Comparison of ENCODE assay signal across 8 cellular contexts in the genomic region with DNA sequence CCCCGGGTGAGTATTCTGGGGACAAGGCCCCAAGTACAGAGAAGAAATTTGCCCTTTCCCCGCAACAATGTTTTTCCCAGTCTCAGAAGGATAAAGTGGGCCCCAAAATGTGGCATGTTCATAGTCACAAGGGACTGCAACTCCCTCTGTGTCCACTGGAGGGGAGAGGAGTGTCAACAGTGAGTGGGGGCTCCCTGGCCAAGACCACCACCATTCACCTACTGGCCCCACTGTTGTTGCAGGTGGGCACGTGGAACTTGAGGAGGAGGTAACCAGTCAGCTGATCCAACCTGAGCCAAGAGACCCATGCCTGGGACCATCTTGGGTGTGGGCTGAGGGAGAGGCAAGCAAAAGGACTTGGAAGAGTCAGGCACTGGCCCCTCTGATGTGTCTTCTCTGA. TPM values are rescaled to one million over a fixed set of nuclear protein-coding genes. Genes with fewer than 3 reads are reported as not detected.
DNase-seq lines count a peak whose midpoint lies in the region; ATAC-seq and TF ChIP-seq lines count a peak whose summit lies in the region.

No MANE protein-coding gene starts in this region.

- H3K9me3 Mint-ChIP-seq in Caco-2 (ENCODE audit: unreplicated experiment) = no peaks in the 10 kb centered on the region

- WGBS in GM23248 (ENCODE audit: low coverage in 1 of 2, low lambda C conversion rate in 2 of 2, missing lambda C conversion rate in 2 of 2), 2 experiments = 18 to 24% methylated on average over 3 of the region's 3 CpGs

- H3K4me2 ChIP-seq in GM23248 (ENCODE audit: unreplicated experiment) = peak overlapping the region; percentile 81

- peaks cover 59% of the 10 kb centered on the region for H3F3A ChIP-seq in GM23248 (ENCODE audit: insufficient read depth)

- H3K36me3 ChIP-seq in Caco-2 (ENCODE audit: control insufficient read depth, insufficient read depth, low read length) (peaks cover 3% of the 10 kb centered on the region), GM23248 (ENCODE audit: low read depth) (peaks cover 20% of the 10 kb centered on the region)

- peak in 1 of 2 experiments; percentile 43 for DNase-seq in Caco-2
- peak; percentile 73 for DNase-seq in GM23248
- peak; percentile 60 for DNase-seq in SK-N-DZ (ENCODE audit: low spot score)
- peak; percentile 36 for DNase-seq in cerebellum (ENCODE audit: low spot score)
- peak in 1 of 2 donors; percentile 35 for DNase-seq in left colon
- peak in 5 of 49 donors; percentile 4 to 25 (median 17) for DNase-seq in substantia nigra (lab: John Stamatoyannopoulos, UW)

- peaks cover 26% of the 10 kb centered on the region for H3K36me3 Mint-ChIP-seq in Caco-2 (ENCODE audit: insufficient read depth, unreplicated experiment)

- H3K4me3 Mint-ChIP-seq in Caco-2 (ENCODE audit: unreplicated experiment) = no peak overlapping the region

- peak overlapping the region; percentile 80 for H3K9ac ChIP-seq in GM23248

- H3K9me3 ChIP-seq in Caco-2 (no peaks in the 10 kb centered on the region), GM23248 (ENCODE audit: low read depth) (no peaks in the 10 kb centered on the region)

- in situ Hi-C loops in GM23248 (cut with MboI) = no loop called here

- peak; percentile 56 to 69 for TF ChIP-seq CTCF in Caco-2 (IDR thresholded peaks at IDR 0.05; ENCODE audit: insufficient read depth in 1 of 2, low read depth in 1 of 2, low read length in 1 of 2, severe bottlenecking in 1 of 2, unreplicated experiment in 1 of 2)

- H3K27ac Mint-ChIP-seq in Caco-2 (ENCODE audit: unreplicated experiment) = no peak overlapping the region

- no TSS peak for BruUV-seq in Caco-2 (replicated peaks; lab: Mats Ljungman, UMichigan)

- peaks cover 7% of the 10 kb centered on the region for H3K4me1 ChIP-seq in Caco-2
- H3K4me1 ChIP-seq in GM23248 (ENCODE audit: insufficient read depth) = peaks cover 14% of the 10 kb centered on the region

- H3K27ac ChIP-seq in GM23248 = peak overlapping the region; percentile 50
- peak overlapping the region; percentile 49 for H3K27ac ChIP-seq in substantia nigra (ENCODE audit: low read depth, low read length, poor library complexity, severe bottlenecking)

- H2AFZ ChIP-seq in GM23248 = peak overlapping the region; percentile 72

- no peaks in the 10 kb centered on the region for H3K27me3 Mint-ChIP-seq in Caco-2 (ENCODE audit: insufficient read depth, unreplicated experiment)

- H3K4me3 ChIP-seq in Caco-2 (ENCODE audit: low read depth, low read length) (peak overlapping the region; percentile 61), GM23248 (peak overlapping the region; percentile 74)

- POLR2A ChIA-PET in Caco-2 (lab: Charles Lee) = interaction anchor here (4.0 kb wide), 1 partner anchor 13 kb away, joined by 30 read pairs; a partner anchor contains a TSS

- no peaks in the 10 kb centered on the region for H4K20me1 ChIP-seq in GM23248 (ENCODE audit: insufficient read depth)

- CTCF ChIA-PET in Caco-2 (lab: Charles Lee) = interaction anchor here (0.6 to 6.5 kb wide), 9 partner anchors 12 to 174 kb away, joined by 3 to 136 read pairs (median 5); a partner anchor contains a TSS

- ATAC-seq in left colon (peak; percentile 57), HG02759 (IDR thresholded peaks at IDR 0.05; ENCODE audit: unreplicated experiment) (no peak), HG03520 (IDR thresholded peaks at IDR 0.05; ENCODE audit: unreplicated experiment) (no peak)

- no peaks in the 10 kb centered on the region for H3K4me1 Mint-ChIP-seq in Caco-2 (ENCODE audit: low read depth, unreplicated experiment)

- no peaks in the 10 kb centered on the region for H3K27me3 ChIP-seq in Caco-2 (replicated peaks; ENCODE audit: control insufficient read depth, insufficient read depth, low read length)
- H3K27me3 ChIP-seq in GM23248 (replicated peaks; ENCODE audit: insufficient read depth) = no peaks in the 10 kb centered on the region

- intact Hi-C loops in Caco-2 (cut with micrococcal nuclease; ENCODE audit: unreplicated experiment) (no loop called here), left colon (cut with DNase I, micrococcal nuclease) (no loop called here)

- no peaks in the 10 kb centered on the region for H3K79me2 ChIP-seq in GM23248 (ENCODE audit: insufficient read depth)

- H3K9me2 ChIP-seq in GM23248 (ENCODE audit: insufficient read depth) = no peaks in the 10 kb centered on the region

RNA-seq across cellular contexts. Expression of a gene that starts 0.8 kb away (rescaled TPM):
- total RNA-seq in Caco-2 (2022) (4.8 and 6.4 TPM in 2 replicates), cerebellum (4.5 TPM), left colon (1 to 10 TPM; 1.3 TPM)
- total RNA-seq in GM23248 (2014; rRNA removed; shearing (Covaris generic)) = 5.9 and 12.0 TPM in 2 replicates
- polyA plus RNA-seq in GM23248 (2016; fragmentation: Nextera tagmentation; extraction: Ambion mirVana) = 7.8 and 9.5 TPM in 2 replicates
- polyA plus RNA-seq in SK-N-DZ (2014; cell fraction: cytosol; rRNA removed) = 3.9 and 5.4 TPM in 2 replicates
- 13.2 and 24.3 TPM in 2 replicates for polyA plus RNA-seq in SK-N-DZ (2014; cell fraction: nucleus; rRNA removed)

RNA-seq across cellular contexts. Expression of a gene that starts 12.7 kb away (rescaled TPM):
- total RNA-seq in Caco-2 (2022) (20.3 and 22.0 TPM in 2 replicates), cerebellum (11.1 TPM), left colon (10 to 100 TPM; 11.0 to 11.4 TPM)
- 22.2 and 32.5 TPM in 2 replicates for total RNA-seq in GM23248 (2014; rRNA removed; shearing (Covaris generic))
- polyA plus RNA-seq in GM23248 (2016; fragmentation: Nextera tagmentation; extraction: Ambion mirVana) = 58.3 and 63.0 TPM in 2 replicates
- polyA plus RNA-seq in SK-N-DZ (2014; cell fraction: cytosol; rRNA removed) = 7.0 and 10.1 TPM in 2 replicates
- 19.9 and 32.9 TPM in 2 replicates for polyA plus RNA-seq in SK-N-DZ (2014; cell fraction: nucleus; rRNA removed)

RNA-seq across cellular contexts. Expression of a gene that starts 22.2 kb away (rescaled TPM):
- total RNA-seq in Caco-2 (2022) (48.0 and 48.8 TPM in 2 replicates), cerebellum (21.5 TPM), left colon (10 to 100 TPM; 18.4 to 20.3 TPM)
- 23.1 and 42.2 TPM in 2 replicates for total RNA-seq in GM23248 (2014; rRNA removed; shearing (Covaris generic))
- 38.4 and 39.0 TPM in 2 replicates for polyA plus RNA-seq in GM23248 (2016; fragmentation: Nextera tagmentation; extraction: Ambion mirVana)
- polyA plus RNA-seq in SK-N-DZ (2014; cell fraction: cytosol; rRNA removed) = 47.7 and 57.1 TPM in 2 replicates
- polyA plus RNA-seq in SK-N-DZ (2014; cell fraction: nucleus; rRNA removed) = 46.9 and 59.0 TPM in 2 replicates

RNA-seq across cellular contexts. Expression of a gene that starts 22.3 kb away (rescaled TPM):
- total RNA-seq in Caco-2 (2022) = 16.6 and 17.5 TPM in 2 replicates
- total RNA-seq in GM23248 (2014; rRNA removed; shearing (Covaris generic)) = 14.5 and 14.8 TPM in 2 replicates
- 13.9 and 14.2 TPM in 2 replicates for polyA plus RNA-seq in GM23248 (2016; fragmentation: Nextera tagmentation; extraction: Ambion mirVana)
- polyA plus RNA-seq in SK-N-DZ (2014; cell fraction: cytosol; rRNA removed) = 11.5 and 11.7 TPM in 2 replicates
- polyA plus RNA-seq in SK-N-DZ (2014; cell fraction: nucleus; rRNA removed) = 15.8 and 17.8 TPM in 2 replicates
- total RNA-seq in cerebellum = 31.2 TPM
- 1 to 10 TPM; 7.4 to 7.7 TPM for total RNA-seq in left colon

RNA-seq across cellular contexts. Expression of a gene that starts 39.5 kb away (rescaled TPM):
- 0.09 and 0.34 TPM in 2 replicates for total RNA-seq in Caco-2 (2022)
- total RNA-seq in GM23248 (2014; rRNA removed; shearing (Covaris generic)) = 0.38 and 0.65 TPM in 2 replicates
- polyA plus RNA-seq in GM23248 (2016; fragmentation: Nextera tagmentation; extraction: Ambion mirVana) = 3.4 and 3.5 TPM in 2 replicates
- polyA plus RNA-seq in SK-N-DZ (2014; cell fraction: cytosol; rRNA removed) = 2.5 and 3.1 TPM in 2 replicates
- polyA plus RNA-seq in SK-N-DZ (2014; cell fraction: nucleus; rRNA removed) = 1.9 and 2.2 TPM in 2 replicates
- total RNA-seq in cerebellum = 0.73 TPM
- under 1 TPM; 0.12 to 0.53 TPM for total RNA-seq in left colon
